Comparison of ENCODE assay signal across 8 cellular contexts in genomic region chr16:72664480-72665408, GRCh38.
DNase-seq lines count a peak whose midpoint lies in the region; ATAC-seq and TF ChIP-seq lines count a peak whose summit lies in the region.

No MANE protein-coding gene starts in this region.

- peaks cover 5% of the 10 kb centered on the region for H3K36me3 Mint-ChIP-seq in activated CD4-positive, alpha-beta T cell treated with anti-CD3 and anti-CD28 coated beads, Interleukin-2, amount 10 ng/mL, durations not matched to agents 7 days and 5 days (ENCODE audit: low read depth)
- H3K36me3 Mint-ChIP-seq in dendritic cell treated with granulocyte-macrophage colony-stimulating factor and Interleukin-4, amounts not matched to agents 40 ng/mL and 50 ng/mL, for 4 days (ENCODE audit: low read depth), result peaks cover 13% of the 10 kb centered on the region

- peak overlapping the region; percentile 73 to 80 for H3K4me3 ChIP-seq in left lung

- CTCF ChIA-PET in activated CD4-positive, alpha-beta T cell treated with anti-CD3 and anti-CD28 coated beads, Interleukin-2, amount 10 ng/mL, durations not matched to agents 7 days and 5 days (lab: Charles Lee), result interaction anchor here (0.5 to 0.6 kb wide), 2 partner anchors 43 to 783 kb away, joined by 3 read pairs; no protein-coding TSS in a partner anchor

- POLR2A ChIA-PET in activated CD4-positive, alpha-beta T cell treated with anti-CD3 and anti-CD28 coated beads, Interleukin-2, amount 10 ng/mL, durations not matched to agents 7 days and 5 days (lab: Charles Lee), result interaction anchor here (0.6 to 0.7 kb wide), 2 partner anchors 575 to 1863 kb away, joined by 4 to 9 read pairs; no protein-coding TSS in a partner anchor

- peaks cover 6 to 9% of the 10 kb centered on the region in 2 donors for H3K4me1 ChIP-seq in left lung

- H3K36me3 ChIP-seq in left lung, result no peaks in the 10 kb centered on the region

- H3K4me3 Mint-ChIP-seq in activated CD4-positive, alpha-beta T cell treated with anti-CD3 and anti-CD28 coated beads, Interleukin-2, amount 10 ng/mL, durations not matched to agents 7 days and 5 days, result peak overlapping the region; percentile 98
- H3K4me3 Mint-ChIP-seq in dendritic cell treated with granulocyte-macrophage colony-stimulating factor and Interleukin-4, amounts not matched to agents 40 ng/mL and 50 ng/mL, for 4 days, result peak overlapping the region; percentile 99

- H3K9me3 ChIP-seq in left lung, result no peaks in the 10 kb centered on the region

- H3K27me3 Mint-ChIP-seq in activated CD4-positive, alpha-beta T cell treated with anti-CD3 and anti-CD28 coated beads, Interleukin-2, amount 10 ng/mL, durations not matched to agents 7 days and 5 days, result no peaks in the 10 kb centered on the region
- no peaks in the 10 kb centered on the region for H3K27me3 Mint-ChIP-seq in dendritic cell treated with granulocyte-macrophage colony-stimulating factor and Interleukin-4, amounts not matched to agents 40 ng/mL and 50 ng/mL, for 4 days

- intact Hi-C loops in dendritic cell treated with granulocyte-macrophage colony-stimulating factor and Interleukin-4, amounts not matched to agents 40 ng/mL and 50 ng/mL, for 4 days (cut with micrococcal nuclease), result loop anchor here (10.0 kb wide), 3 partner anchors 120 to 570 kb away; partner anchors contain the start of genes DHX38 and TXNL4B
- intact Hi-C loops in left lung (cut with DNase I), result no loop called here

- peak overlapping the region; percentile 75 for H3K27ac ChIP-seq in C4-2B
- peak overlapping the region in 1 of 2 donors; percentile 30 for H3K27ac ChIP-seq in left lung

- DNase-seq in NCI-H526 treated with DMSO at 0.1 percent for 48 hours (lab: John Stamatoyannopoulos, UW) (peak; percentile 94), left lung (peak; percentile 91 to 97)
- peak; percentile 96 for DNase-seq in activated CD4-positive, alpha-beta T cell treated with anti-CD3 and anti-CD28 coated beads, Interleukin-2, amount 10 ng/mL, durations not matched to agents 7 days and 5 days
- peak; percentile 93 for DNase-seq in stimulated activated CD4-positive, alpha-beta T cell treated with anti-CD3 and anti-CD28 coated beads, Interleukin-2, amount 100 ng/mL, for 4 hours (ENCODE audit: low read depth)

- peak; percentile 99 for ATAC-seq in GM19351 (IDR thresholded peaks at IDR 0.05; ENCODE audit: unreplicated experiment)
- ATAC-seq in HG03520 (IDR thresholded peaks at IDR 0.05; ENCODE audit: unreplicated experiment), result peak; percentile 100
- ATAC-seq in left lung, result peak; percentile 100

- peaks cover 34% of the 10 kb centered on the region for H3K4me1 Mint-ChIP-seq in activated CD4-positive, alpha-beta T cell treated with anti-CD3 and anti-CD28 coated beads, Interleukin-2, amount 10 ng/mL, durations not matched to agents 7 days and 5 days
- H3K4me1 Mint-ChIP-seq in dendritic cell treated with granulocyte-macrophage colony-stimulating factor and Interleukin-4, amounts not matched to agents 40 ng/mL and 50 ng/mL, for 4 days (ENCODE audit: low read depth), result peaks cover 6% of the 10 kb centered on the region

- no peak; the same call in 1 of the 2 replicates for TF ChIP-seq CTCF in C4-2B (conservative IDR thresholded peaks at IDR 0.05)
- peak in 1 of 2 donors; percentile 23 for TF ChIP-seq CTCF in left lung (IDR thresholded peaks at IDR 0.05)

- H3K27ac Mint-ChIP-seq in activated CD4-positive, alpha-beta T cell treated with anti-CD3 and anti-CD28 coated beads, Interleukin-2, amount 10 ng/mL, durations not matched to agents 7 days and 5 days, result peak overlapping the region; percentile 98
- peak overlapping the region; percentile 89 for H3K27ac Mint-ChIP-seq in dendritic cell treated with granulocyte-macrophage colony-stimulating factor and Interleukin-4, amounts not matched to agents 40 ng/mL and 50 ng/mL, for 4 days

- no peaks in the 10 kb centered on the region for H3K9me3 Mint-ChIP-seq in activated CD4-positive, alpha-beta T cell treated with anti-CD3 and anti-CD28 coated beads, Interleukin-2, amount 10 ng/mL, durations not matched to agents 7 days and 5 days
- H3K9me3 Mint-ChIP-seq in dendritic cell treated with granulocyte-macrophage colony-stimulating factor and Interleukin-4, amounts not matched to agents 40 ng/mL and 50 ng/mL, for 4 days, result no peaks in the 10 kb centered on the region

- no peaks in the 10 kb centered on the region for H3K27me3 ChIP-seq in left lung
